Comparison of ENCODE assay signal across 1 cellular context in the genomic region with DNA sequence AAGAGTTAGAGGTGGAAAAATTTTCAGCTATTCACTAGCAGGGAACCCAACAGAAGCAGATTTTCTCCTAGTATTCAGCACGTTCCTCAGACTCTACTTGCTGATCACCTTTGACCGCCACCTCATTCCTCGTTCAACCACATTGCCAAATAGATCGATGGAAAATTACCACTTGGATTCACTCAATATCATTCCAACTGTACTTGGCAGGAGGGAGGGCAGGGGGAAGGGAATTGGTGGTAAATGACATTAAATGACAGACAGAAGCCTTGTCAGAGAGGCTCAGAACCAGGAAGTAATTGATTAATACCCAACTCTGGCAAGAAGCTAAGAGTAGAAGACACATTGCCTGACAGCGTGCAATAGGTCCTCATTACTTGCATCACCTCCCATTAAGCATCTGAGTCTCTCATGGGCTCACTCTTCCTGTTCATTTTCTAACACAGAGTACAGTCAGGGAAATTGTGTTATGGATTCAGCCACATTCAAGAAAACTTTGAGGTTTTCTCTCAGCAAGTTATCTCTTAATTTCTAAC.
TF ChIP-seq lines count a peak whose summit lies in the region.

No MANE protein-coding gene starts in this region.

TF ChIP-seq in HepG2, 621 proteins besides CTCF, POLR2A, EP300 and RAD21 (continued from another document):
- TF ChIP-seq THAP8 (CRISPR knock-in tag; IDR thresholded peaks at IDR 0.05; ENCODE audit: borderline replicate concordance) (no peak), MXI1 (IDR thresholded peaks at IDR 0.05; ENCODE audit: borderline replicate concordance, low read depth, low read length) (no peak), ZNF263 (CRISPR knock-in tag; IDR thresholded peaks at IDR 0.05) (no peak)
- TF ChIP-seq, protein P1, sequence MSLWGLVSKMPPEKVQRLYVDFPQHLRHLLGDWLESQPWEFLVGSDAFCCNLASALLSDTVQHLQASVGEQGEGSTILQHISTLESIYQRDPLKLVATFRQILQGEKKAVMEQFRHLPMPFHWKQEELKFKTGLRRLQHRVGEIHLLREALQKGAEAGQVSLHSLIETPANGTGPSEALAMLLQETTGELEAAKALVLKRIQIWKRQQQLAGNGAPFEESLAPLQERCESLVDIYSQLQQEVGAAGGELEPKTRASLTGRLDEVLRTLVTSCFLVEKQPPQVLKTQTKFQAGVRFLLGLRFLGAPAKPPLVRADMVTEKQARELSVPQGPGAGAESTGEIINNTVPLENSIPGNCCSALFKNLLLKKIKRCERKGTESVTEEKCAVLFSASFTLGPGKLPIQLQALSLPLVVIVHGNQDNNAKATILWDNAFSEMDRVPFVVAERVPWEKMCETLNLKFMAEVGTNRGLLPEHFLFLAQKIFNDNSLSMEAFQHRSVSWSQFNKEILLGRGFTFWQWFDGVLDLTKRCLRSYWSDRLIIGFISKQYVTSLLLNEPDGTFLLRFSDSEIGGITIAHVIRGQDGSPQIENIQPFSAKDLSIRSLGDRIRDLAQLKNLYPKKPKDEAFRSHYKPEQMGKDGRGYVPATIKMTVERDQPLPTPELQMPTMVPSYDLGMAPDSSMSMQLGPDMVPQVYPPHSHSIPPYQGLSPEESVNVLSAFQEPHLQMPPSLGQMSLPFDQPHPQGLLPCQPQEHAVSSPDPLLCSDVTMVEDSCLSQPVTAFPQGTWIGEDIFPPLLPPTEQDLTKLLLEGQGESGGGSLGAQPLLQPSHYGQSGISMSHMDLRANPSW (CRISPR knock-in tag; IDR thresholded peaks at IDR 0.05; ENCODE audit: borderline replicate concordance), result no peak
